In genomic region chrX:18012974-18013373, GRCh38 we compare ENCODE assay signal across 33 cellular contexts.
"Had no signal": no experiment of that assay in that cellular context is flagged by ENCODE, and none has a peak within 500 bp of the region (broad histone marks: within the 10 kb centered on the region; RNA-seq: fewer than 3 reads in every experiment).

No MANE protein-coding gene starts in this region.

- H3K4me3 ChIP-seq: adrenal gland, breast epithelium, cardiac muscle cell, colonic mucosa, esophagus squamous epithelium, gastroesophageal sphincter had no signal

- H3K9me3 Mint-ChIP-seq: activated CD4-positive, alpha-beta memory T cell treated with anti-CD3 and anti-CD28 coated beads for 36 hours; activated CD4-positive, alpha-beta T cell treated with anti-CD3 and anti-CD28 coated beads, Interleukin-2, amount 10 ng/mL, durations not matched to agents 24 days and 14 days; activated naive CD4-positive, alpha-beta T cell treated with anti-CD3 and anti-CD28 coated beads for 36 hours; activated naive CD4-positive, alpha-beta T cell treated with anti-CD3 and anti-CD28 coated beads, Interleukin-2, amount 50 U/mL, for 24 hours; activated naive CD8-positive, alpha-beta T cell treated with anti-CD3 and anti-CD28 coated beads for 36 hours; activated naive CD8-positive, alpha-beta T cell treated with anti-CD3 and anti-CD28 coated beads, Interleukin-2, amount 50 U/mL, for 24 hours; activated T-helper 1 cell treated with anti-CD3 and anti-CD28 coated beads, Interleukin-12 subunit alpha, Interleukin-12 subunit beta, Interleukin-2, Interleukin-4 antibody, amounts not matched to agents 30 ng/mL and 10 ng/mL and 1 ng/mL, durations not matched to agents 14 hours and 24 hours and 36 hours; activated T-helper 2 cell treated with anti-CD3 and anti-CD28 coated beads, Interferon-gamma antibody, Interleukin-2, Interleukin-4, amounts not matched to agents 10 μg/mL and 5 μg/mL and 100 μg/mL, durations not matched to agents 14 hours and 24 hours and 36 hours had no signal

- H3K36me3 ChIP-seq: adrenal gland, breast epithelium, cardiac muscle cell, colonic mucosa, esophagus squamous epithelium, gastroesophageal sphincter had no signal

- H3K36me3 Mint-ChIP-seq: activated CD4-positive, alpha-beta memory T cell treated with anti-CD3 and anti-CD28 coated beads for 36 hours; activated CD8-positive, alpha-beta memory T cell treated with anti-CD3 and anti-CD28 coated beads, Interleukin-2, amount 10 ng/mL, durations not matched to agents 7 days and 5 days; activated naive CD4-positive, alpha-beta T cell treated with anti-CD3 and anti-CD28 coated beads, Interleukin-2, amount 50 U/mL, for 24 hours; activated naive CD8-positive, alpha-beta T cell treated with anti-CD3 and anti-CD28 coated beads for 36 hours; brain had no signal

- DNase-seq: activated CD4-positive, alpha-beta memory T cell treated with anti-CD3 and anti-CD28 coated beads for 36 hours; activated CD4-positive, alpha-beta T cell treated with anti-CD3 and anti-CD28 coated beads for 36 hours; activated CD4-positive, alpha-beta T cell treated with anti-CD3 and anti-CD28 coated beads, Interleukin-2, amount 10 ng/mL, durations not matched to agents 24 days and 14 days; activated CD4-positive, CD25-positive, alpha-beta regulatory T cell; activated CD4-positive, CD25-positive, alpha-beta regulatory T cell treated with anti-CD3 and anti-CD28 coated beads, Interleukin-2, amount 50 U/mL, for 72 hours; activated CD8-positive, alpha-beta memory T cell treated with anti-CD3 and anti-CD28 coated beads, Interleukin-2, amount 10 ng/mL, durations not matched to agents 7 days and 5 days; activated CD8-positive, alpha-beta memory T cell treated with anti-CD3 and anti-CD28 coated beads, Interleukin-2, amount 50 U/mL, for 4 hours; activated CD8-positive, alpha-beta T cell treated with anti-CD3 and anti-CD28 coated beads, Interleukin-2, amount 10 ng/mL, durations not matched to agents 7 days and 5 days; activated effector memory CD4-positive, alpha-beta T cell treated with anti-CD3 and anti-CD28 coated beads, Interleukin-2, amount 50 U/mL, for 16 hours; activated naive CD4-positive, alpha-beta T cell treated with anti-CD3 and anti-CD28 coated beads for 36 hours; activated naive CD8-positive, alpha-beta T cell treated with anti-CD3 and anti-CD28 coated beads for 36 hours; activated naive CD8-positive, alpha-beta T cell treated with anti-CD3 and anti-CD28 coated beads, Interleukin-2, amount 50 U/mL, for 24 hours; activated T-cell treated with anti-CD3 and anti-CD28 coated beads, Interleukin-2, amount 50 U/mL, for 1 hour; activated T-cell treated with anti-CD3 and anti-CD28 coated beads, Interleukin-2, amount 50 U/mL, for 48 hours; adrenal gland; amygdala; aorta; central memory CD4-positive, alpha-beta T cell; cerebellar nuclear complex; colonic mucosa; effector CD8-positive, alpha-beta T cell; esophagus squamous epithelium; foreskin melanocyte; T-helper 1 cell; T-helper 17 cell had no signal

- H3K4me1 Mint-ChIP-seq: activated CD4-positive, alpha-beta T cell treated with anti-CD3 and anti-CD28 coated beads for 36 hours; activated CD4-positive, alpha-beta T cell treated with anti-CD3 and anti-CD28 coated beads, Interleukin-2, amount 10 ng/mL, durations not matched to agents 24 days and 14 days; activated CD8-positive, alpha-beta memory T cell treated with anti-CD3 and anti-CD28 coated beads, Interleukin-2, amount 10 ng/mL, durations not matched to agents 7 days and 5 days; activated naive CD4-positive, alpha-beta T cell treated with anti-CD3 and anti-CD28 coated beads, Interleukin-2, amount 50 U/mL, for 24 hours; activated naive CD8-positive, alpha-beta T cell treated with anti-CD3 and anti-CD28 coated beads for 36 hours; activated naive CD8-positive, alpha-beta T cell treated with anti-CD3 and anti-CD28 coated beads, Interleukin-2, amount 50 U/mL, for 24 hours had no signal

- H3K4me3 Mint-ChIP-seq: activated CD4-positive, alpha-beta memory T cell treated with anti-CD3 and anti-CD28 coated beads for 36 hours; activated CD4-positive, alpha-beta T cell treated with anti-CD3 and anti-CD28 coated beads for 36 hours; activated CD4-positive, alpha-beta T cell treated with anti-CD3 and anti-CD28 coated beads, Interleukin-2, amount 10 ng/mL, durations not matched to agents 24 days and 14 days; activated CD8-positive, alpha-beta memory T cell treated with anti-CD3 and anti-CD28 coated beads, Interleukin-2, amount 10 ng/mL, durations not matched to agents 7 days and 5 days; activated CD8-positive, alpha-beta T cell treated with anti-CD3 and anti-CD28 coated beads, Interleukin-2, amount 10 ng/mL, durations not matched to agents 7 days and 5 days; activated naive CD4-positive, alpha-beta T cell treated with anti-CD3 and anti-CD28 coated beads for 36 hours; activated naive CD4-positive, alpha-beta T cell treated with anti-CD3 and anti-CD28 coated beads, Interleukin-2, amount 50 U/mL, for 24 hours; activated naive CD8-positive, alpha-beta T cell treated with anti-CD3 and anti-CD28 coated beads for 36 hours; activated naive CD8-positive, alpha-beta T cell treated with anti-CD3 and anti-CD28 coated beads, Interleukin-2, amount 50 U/mL, for 24 hours; activated T-helper 1 cell treated with anti-CD3 and anti-CD28 coated beads, Interleukin-12 subunit alpha, Interleukin-12 subunit beta, Interleukin-2, Interleukin-4 antibody, amounts not matched to agents 30 ng/mL and 10 ng/mL and 1 ng/mL, durations not matched to agents 14 hours and 24 hours and 36 hours; brain; T-helper 17 cell had no signal

- H3K27me3 Mint-ChIP-seq: activated CD4-positive, alpha-beta memory T cell treated with anti-CD3 and anti-CD28 coated beads for 36 hours; activated CD4-positive, alpha-beta T cell treated with anti-CD3 and anti-CD28 coated beads for 36 hours; activated CD8-positive, alpha-beta memory T cell treated with anti-CD3 and anti-CD28 coated beads, Interleukin-2, amount 10 ng/mL, durations not matched to agents 7 days and 5 days; activated naive CD8-positive, alpha-beta T cell treated with anti-CD3 and anti-CD28 coated beads for 36 hours had no signal

- H3K27ac ChIP-seq: adrenal gland, breast epithelium, cardiac muscle cell, colonic mucosa, epithelial cell of prostate, esophagus squamous epithelium, gastroesophageal sphincter had no signal

- H3K27me3 ChIP-seq: cardiac muscle cell, colonic mucosa, esophagus squamous epithelium, gastroesophageal sphincter had no signal

- H3K9me3 ChIP-seq: adrenal gland, breast epithelium, colonic mucosa, esophagus squamous epithelium, gastroesophageal sphincter had no signal

- H3K27ac Mint-ChIP-seq: activated CD4-positive, alpha-beta memory T cell treated with anti-CD3 and anti-CD28 coated beads for 36 hours; activated CD4-positive, alpha-beta T cell treated with anti-CD3 and anti-CD28 coated beads for 36 hours; activated CD4-positive, alpha-beta T cell treated with anti-CD3 and anti-CD28 coated beads, Interleukin-2, amount 10 ng/mL, durations not matched to agents 24 days and 14 days; activated CD8-positive, alpha-beta memory T cell treated with anti-CD3 and anti-CD28 coated beads, Interleukin-2, amount 10 ng/mL, durations not matched to agents 7 days and 5 days; activated CD8-positive, alpha-beta T cell treated with anti-CD3 and anti-CD28 coated beads, Interleukin-2, amount 10 ng/mL, durations not matched to agents 7 days and 5 days; activated naive CD4-positive, alpha-beta T cell treated with anti-CD3 and anti-CD28 coated beads for 36 hours; activated naive CD4-positive, alpha-beta T cell treated with anti-CD3 and anti-CD28 coated beads, Interleukin-2, amount 50 U/mL, for 24 hours; activated naive CD8-positive, alpha-beta T cell treated with anti-CD3 and anti-CD28 coated beads for 36 hours; activated naive CD8-positive, alpha-beta T cell treated with anti-CD3 and anti-CD28 coated beads, Interleukin-2, amount 50 U/mL, for 24 hours; activated T-helper 1 cell treated with anti-CD3 and anti-CD28 coated beads, Interleukin-12 subunit alpha, Interleukin-12 subunit beta, Interleukin-2, Interleukin-4 antibody, amounts not matched to agents 30 ng/mL and 10 ng/mL and 1 ng/mL, durations not matched to agents 14 hours and 24 hours and 36 hours; activated T-helper 2 cell treated with anti-CD3 and anti-CD28 coated beads, Interferon-gamma antibody, Interleukin-2, Interleukin-4, amounts not matched to agents 10 μg/mL and 5 μg/mL and 100 μg/mL, durations not matched to agents 14 hours and 24 hours and 36 hours; brain; T-helper 17 cell had no signal

- H3K4me1 ChIP-seq: adrenal gland, breast epithelium, colonic mucosa, esophagus squamous epithelium, gastroesophageal sphincter had no signal
